In the genomic region with DNA sequence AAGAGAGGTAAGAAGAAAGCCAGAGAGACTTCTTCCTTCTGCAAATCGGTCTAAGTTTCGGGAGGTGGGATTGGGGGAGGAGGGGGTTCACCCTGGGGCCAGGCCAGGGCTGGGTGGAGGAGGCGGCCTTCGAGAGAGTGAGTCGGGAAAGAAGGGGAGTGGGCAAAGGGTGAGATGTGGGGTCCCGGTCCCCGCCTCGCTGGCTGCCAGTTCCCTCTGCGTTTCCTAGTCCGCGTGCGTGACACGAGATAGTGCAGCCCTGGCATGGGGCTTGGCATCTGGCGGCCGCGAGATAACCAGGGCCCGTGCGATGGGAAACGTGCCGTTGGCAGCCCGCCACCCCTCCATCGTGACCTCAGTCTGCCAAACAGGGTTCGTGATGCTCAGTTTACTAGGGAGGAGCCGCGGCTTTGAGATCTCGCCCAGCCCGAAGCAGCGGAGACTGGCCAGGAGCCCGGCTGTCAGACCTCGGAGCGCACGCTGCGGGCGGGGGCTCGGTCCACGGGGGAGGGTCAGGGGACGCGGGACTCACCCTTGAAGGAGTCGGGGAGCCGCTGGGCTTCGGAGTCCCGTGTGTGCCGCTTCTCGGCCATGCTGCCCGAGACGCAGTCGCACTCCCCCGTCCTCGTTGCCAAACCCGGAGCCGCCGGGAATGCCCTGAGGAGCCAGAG, we compare ENCODE assay signal across 8 cellular contexts. TPM values are rescaled to one million over a fixed set of nuclear protein-coding genes. Genes with fewer than 3 reads are reported as not detected.
DNase-seq lines count a peak whose midpoint lies in the region; ATAC-seq and TF ChIP-seq lines count a peak whose summit lies in the region.

A gene with protein sequence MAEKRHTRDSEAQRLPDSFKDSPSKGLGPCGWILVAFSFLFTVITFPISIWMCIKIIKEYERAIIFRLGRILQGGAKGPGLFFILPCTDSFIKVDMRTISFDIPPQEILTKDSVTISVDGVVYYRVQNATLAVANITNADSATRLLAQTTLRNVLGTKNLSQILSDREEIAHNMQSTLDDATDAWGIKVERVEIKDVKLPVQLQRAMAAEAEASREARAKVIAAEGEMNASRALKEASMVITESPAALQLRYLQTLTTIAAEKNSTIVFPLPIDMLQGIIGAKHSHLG (minus strand): TSS at position 656 of the 671 bp plus-strand sequence. CDS start 63 bp downstream, at position 593.

- no peaks in the 10 kb centered on the region for H3K27me3 Mint-ChIP-seq in IgD-negative memory B cell
- H3K27me3 Mint-ChIP-seq in WTC11 (ENCODE audit: low read depth): peaks cover 35% of the 10 kb centered on the region
- no peaks in the 10 kb centered on the region for H3K27me3 Mint-ChIP-seq in mesothelial cell of epicardium (ENCODE audit: low read depth)

- H3K27ac Mint-ChIP-seq in IgD-negative memory B cell (peak within 1 kb of the TSS; percentile 10 to 94 (median 21)), WTC11 (peak within 1 kb of the TSS; percentile 45; the same call in 1 of the 2 replicates), mesothelial cell of epicardium (peak within 1 kb of the TSS; percentile 80)

- peaks cover 7% of the 10 kb centered on the region for H3K4me1 ChIP-seq in effector memory CD4-positive, alpha-beta T cell (ENCODE audit: control insufficient read depth, insufficient read depth, low read length, poor library complexity, severe bottlenecking)
- H3K4me1 ChIP-seq in subcutaneous abdominal adipose tissue (ENCODE audit: control insufficient read depth in 5 of 5, insufficient read depth in 5 of 5, low read length in 5 of 5): peaks cover 14 to 81% (median 70%) of the 10 kb centered on the region in 5 donors

- H3K27ac ChIP-seq in effector memory CD4-positive, alpha-beta T cell (ENCODE audit: insufficient read depth, low read length, poor library complexity, severe bottlenecking): peak within 1 kb of the TSS; percentile 85
- H3K27ac ChIP-seq in subcutaneous abdominal adipose tissue (ENCODE audit: low read depth, low read length): peak within 1 kb of the TSS; percentile 95

- H3K27me3 ChIP-seq in effector memory CD4-positive, alpha-beta T cell (replicated peaks; ENCODE audit: control insufficient read depth, insufficient read depth, low read length, poor library complexity, severe bottlenecking): no peaks in the 10 kb centered on the region
- H3K27me3 ChIP-seq in subcutaneous abdominal adipose tissue (ENCODE audit: control insufficient read depth in 5 of 5, insufficient read depth in 4 of 5, low read length in 5 of 5): no peaks in the 10 kb centered on the region

- CTCF ChIA-PET in WTC11 (lab: Charles Lee): interaction anchor here (0.9 to 1.2 kb wide), 3 partner anchors 50 to 156 kb away, joined by 3 read pairs; no protein-coding TSS in a partner anchor

- H3K9me3 ChIP-seq in effector memory CD4-positive, alpha-beta T cell (ENCODE audit: control insufficient read depth, low read length): no peaks in the 10 kb centered on the region
- H3K9me3 ChIP-seq in subcutaneous abdominal adipose tissue (ENCODE audit: control insufficient read depth in 5 of 5, low read length in 5 of 5): no peaks in the 10 kb centered on the region

- H3K4me3 Mint-ChIP-seq in IgD-negative memory B cell: peak within 1 kb of the TSS; percentile 84 to 97 (median 94)
- H3K4me3 Mint-ChIP-seq in WTC11: peak within 1 kb of the TSS; percentile 75
- peak within 1 kb of the TSS; percentile 81 for H3K4me3 Mint-ChIP-seq in mesothelial cell of epicardium

- peak; percentile 68 for DNase-seq in GDM1 (lab: John Stamatoyannopoulos, UW)
- DNase-seq in WTC11 (ENCODE audit: low spot score): no peak
- peak; percentile 53 to 60 (median 56) for DNase-seq in effector memory CD4-positive, alpha-beta T cell
- DNase-seq in mesothelial cell of epicardium (ENCODE audit: low spot score in 2 of 2, unreplicated experiment in 2 of 2): no peak
- DNase-seq in middle frontal gyrus (ENCODE audit: extremely low spot score, low spot score): no peak

- peak within 1 kb of the TSS; percentile 87 to 95 (median 89) for H3K9ac ChIP-seq in subcutaneous abdominal adipose tissue (ENCODE audit: low read length in 5 of 5)

- POLR2A ChIA-PET in WTC11 (lab: Charles Lee): interaction anchor here (0.6 kb wide), 3 partner anchors 14 to 444 kb away, joined by 3 to 7 read pairs (median 4); no protein-coding TSS in a partner anchor

- H3K9me3 Mint-ChIP-seq in IgD-negative memory B cell (peaks cover 0 to 3% (median 0%) of the 10 kb centered on the region in 3 donors), WTC11 (peaks cover 5% of the 10 kb centered on the region), mesothelial cell of epicardium (no peaks in the 10 kb centered on the region)

- ATAC-seq in GM21619 (IDR thresholded peaks at IDR 0.05; ENCODE audit: unreplicated experiment) (peak; percentile 47), WTC11 (peak; percentile 45)

- H3K4me1 Mint-ChIP-seq in IgD-negative memory B cell (peaks cover 13 to 19% (median 14%) of the 10 kb centered on the region in 3 donors), WTC11 (peaks cover 35% of the 10 kb centered on the region), mesothelial cell of epicardium (peaks cover 66% of the 10 kb centered on the region)

- H3K36me3 Mint-ChIP-seq in IgD-negative memory B cell: no peaks in the 10 kb centered on the region
- H3K36me3 Mint-ChIP-seq in WTC11: peaks cover 7% of the 10 kb centered on the region
- H3K36me3 Mint-ChIP-seq in mesothelial cell of epicardium: no peaks in the 10 kb centered on the region

- peak within 1 kb of the TSS; percentile 90 for H3K4me3 ChIP-seq in effector memory CD4-positive, alpha-beta T cell (ENCODE audit: insufficient read depth, low read depth, low read length, poor library complexity, severe bottlenecking)
- H3K4me3 ChIP-seq in subcutaneous abdominal adipose tissue (ENCODE audit: low read depth in 1 of 5, low read length in 5 of 5): peak within 1 kb of the TSS; percentile 88 to 96 (median 93)

- TF ChIP-seq CTCF in WTC11 (IDR thresholded peaks at IDR 0.05): no peak
- no peak for TF ChIP-seq CTCF in mesothelial cell of epicardium (IDR thresholded peaks at IDR 0.05; ENCODE audit: unreplicated experiment)

- H3K36me3 ChIP-seq in effector memory CD4-positive, alpha-beta T cell (ENCODE audit: control insufficient read depth, insufficient read depth, low read length): no peaks in the 10 kb centered on the region
- peaks cover 0 to 8% (median 0%) of the 10 kb centered on the region in 5 donors for H3K36me3 ChIP-seq in subcutaneous abdominal adipose tissue (ENCODE audit: control insufficient read depth in 5 of 5, insufficient read depth in 5 of 5, low read length in 5 of 5)

TF ChIP-seq in WTC11, 78 proteins besides CTCF, POLR2A, EP300 and RAD21 (continues in another document):
- TF ChIP-seq ZNF232 (CRISPR knock-in tag; IDR thresholded peaks at IDR 0.05) (no peak), ZNF425 (CRISPR knock-in tag; conservative IDR thresholded peaks at IDR 0.05) (no peak), HMGXB4 (CRISPR knock-in tag; IDR thresholded peaks at IDR 0.05) (no peak), CREM (CRISPR knock-in tag; IDR thresholded peaks at IDR 0.05) (peak; percentile 66; the same call in 1 of the 2 replicates), NR1H2 (CRISPR knock-in tag; IDR thresholded peaks at IDR 0.05) (0 out of 2 replicates have a peak, but pooled peaks have one; percentile 7)
- TF ChIP-seq, protein P1, sequence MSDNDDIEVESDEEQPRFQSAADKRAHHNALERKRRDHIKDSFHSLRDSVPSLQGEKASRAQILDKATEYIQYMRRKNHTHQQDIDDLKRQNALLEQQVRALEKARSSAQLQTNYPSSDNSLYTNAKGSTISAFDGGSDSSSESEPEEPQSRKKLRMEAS (CRISPR knock-in tag; IDR thresholded peaks at IDR 0.05): peak; percentile 84
- TF ChIP-seq, protein P2, sequence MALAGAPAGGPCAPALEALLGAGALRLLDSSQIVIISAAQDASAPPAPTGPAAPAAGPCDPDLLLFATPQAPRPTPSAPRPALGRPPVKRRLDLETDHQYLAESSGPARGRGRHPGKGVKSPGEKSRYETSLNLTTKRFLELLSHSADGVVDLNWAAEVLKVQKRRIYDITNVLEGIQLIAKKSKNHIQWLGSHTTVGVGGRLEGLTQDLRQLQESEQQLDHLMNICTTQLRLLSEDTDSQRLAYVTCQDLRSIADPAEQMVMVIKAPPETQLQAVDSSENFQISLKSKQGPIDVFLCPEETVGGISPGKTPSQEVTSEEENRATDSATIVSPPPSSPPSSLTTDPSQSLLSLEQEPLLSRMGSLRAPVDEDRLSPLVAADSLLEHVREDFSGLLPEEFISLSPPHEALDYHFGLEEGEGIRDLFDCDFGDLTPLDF (CRISPR knock-in tag; IDR thresholded peaks at IDR 0.05): peak; percentile 74; the same call in 1 of the 2 replicates

RNA-seq across cellular contexts. Expression of the gene that starts here (rescaled TPM):
- polyA plus RNA-seq in IgD-negative memory B cell: 17.2 TPM
- 29.6 to 32.9 TPM (median 30.1 TPM) in 3 replicates for total RNA-seq in WTC11 (2021)
- total RNA-seq in mesothelial cell of epicardium: 48.4 to 53.9 TPM (median 53.2 TPM) in 3 replicates

Comparison
In these comparisons a context has a peak if more than half of its experiments do, and no peak if none do; other contexts are left out.
1. DNase-seq: peak in GDM1 (single experiment) and effector memory CD4-positive, alpha-beta T cell (3 of 3); none in WTC11 (single experiment), mesothelial cell of epicardium (0 of 2) and middle frontal gyrus (single experiment).
2. H3K27ac Mint-ChIP-seq: peak in every context shown above with its lines; median percentile 80 in mesothelial cell of epicardium; 45 in WTC11; 21 in IgD-negative memory B cell.
3. Peak in every context shown above with its lines, with median percentiles within 50 percentile points of each other: H3K4me3 Mint-ChIP-seq.